In genomic region chr3:46943237-46944187, GRCh38 we compare ENCODE assay signal across 9 cellular contexts. TPM values are rescaled to one million over a fixed set of nuclear protein-coding genes. Genes with fewer than 3 reads are reported as not detected.
A peak's percentile ranks its signal among the peaks of the same experiment; 100 is the strongest.
DNase-seq lines count a peak whose midpoint lies in the region; TF ChIP-seq lines count a peak whose summit lies in the region.
"Had no signal": no experiment of that assay in that cellular context is flagged by ENCODE, and none has a peak within 500 bp of the region (broad histone marks: within the 10 kb centered on the region; RNA-seq: fewer than 3 reads in every experiment).

No MANE protein-coding gene starts in this region.

- TF ChIP-seq POLR2A in Peyer's patch (IDR thresholded peaks at IDR 0.05), result peak in 1 of 2 donors; percentile 27

- H3K27me3 ChIP-seq in Peyer's patch (no peaks in the 10 kb centered on the region), cardiac muscle cell (no peaks in the 10 kb centered on the region)

- H3K4me1 ChIP-seq in Peyer's patch (peaks cover 9 to 93% (median 34%) of the 10 kb centered on the region in 4 donors), cardiac muscle cell (ENCODE audit: low read depth) (peaks cover 81% of the 10 kb centered on the region)

- H3K9me3 Mint-ChIP-seq in progenitor cell of endocrine pancreas (ENCODE audit: low read depth), result no peaks in the 10 kb centered on the region
- H3K9me3 Mint-ChIP-seq: T-cell had no signal

- H3K27me3 Mint-ChIP-seq in progenitor cell of endocrine pancreas, result no peaks in the 10 kb centered on the region
- H3K27me3 Mint-ChIP-seq: T-cell had no signal

- peaks cover 21% of the 10 kb centered on the region for H3K36me3 Mint-ChIP-seq in progenitor cell of endocrine pancreas (ENCODE audit: insufficient read depth)

- H3K4me3 ChIP-seq in Peyer's patch (peak overlapping the region in 2 of 4 donors; percentile 22 to 23), cardiac muscle cell (no peak overlapping the region)

- H3K4me3 Mint-ChIP-seq in progenitor cell of endocrine pancreas (ENCODE audit: low read depth), result peak overlapping the region; percentile 68
- H3K4me3 Mint-ChIP-seq: T-cell had no signal

- H3K4me1 Mint-ChIP-seq in progenitor cell of endocrine pancreas (ENCODE audit: low read depth), result peaks cover 88% of the 10 kb centered on the region

- H3K27ac ChIP-seq in Peyer's patch (peak overlapping the region in 3 of 4 donors; percentile 81 to 91 (median 90)), cardiac muscle cell (peak overlapping the region; percentile 95)

- no peak for TF ChIP-seq CTCF in Peyer's patch (IDR thresholded peaks at IDR 0.05)
- TF ChIP-seq CTCF in cardiac muscle cell (IDR thresholded peaks at IDR 0.05; ENCODE audit: low read depth, low read length), result no peak
- TF ChIP-seq CTCF in progenitor cell of endocrine pancreas (IDR thresholded peaks at IDR 0.05; ENCODE audit: unreplicated experiment), result no peak

- H3K9me3 ChIP-seq in Peyer's patch (no peaks in the 10 kb centered on the region), cardiac muscle cell (ENCODE audit: low read depth) (no peaks in the 10 kb centered on the region)

- peak; percentile 30 for DNase-seq in ELR (ENCODE audit: low read depth)
- DNase-seq in Peyer's patch, result peak in 2 of 3 donors; percentile 71 to 75
- peak in 1 of 2 donors; percentile 61 for DNase-seq in cardiac muscle cell (ENCODE audit: low read depth in 1 of 2, low spot score in 1 of 2)
- no peak for DNase-seq in progenitor cell of endocrine pancreas (ENCODE audit: low spot score, unreplicated experiment)
- no peak for DNase-seq in SIG-M5 treated with dmso at 0.1 percent for 504 hours (lab: John Stamatoyannopoulos, UW; ENCODE audit: unreplicated experiment)
- no peak for DNase-seq in RPMI8226
- DNase-seq in NCI-H2171 (lab: John Stamatoyannopoulos, UW), result no peak
- DNase-seq in activated effector memory CD4-positive, alpha-beta T cell treated with anti-CD3 and anti-CD28 coated beads, Interleukin-2, amount 50 U/mL, for 16 hours, result no peak
- DNase-seq: T-cell had no signal

- H3K36me3 ChIP-seq in Peyer's patch, result peaks cover 0 to 18% (median 0%) of the 10 kb centered on the region in 3 donors
- H3K36me3 ChIP-seq in cardiac muscle cell, result no peaks in the 10 kb centered on the region

- H3K27ac Mint-ChIP-seq in progenitor cell of endocrine pancreas, result peak overlapping the region; percentile 90

RNA-seq across cellular contexts. Expression of gene CCDC12, which starts 33.0 kb away (rescaled TPM):
- total RNA-seq in Peyer's patch (10 to 100 TPM; 41.7 to 90.0 (median 59.2) TPM), cardiac muscle cell (43.9 and 53.8 TPM in 2 replicates), progenitor cell of endocrine pancreas (62.3 and 64.3 TPM in 2 replicates)
- 73.1 and 78.4 TPM in 2 replicates for polyA plus RNA-seq in cardiac muscle cell

RNA-seq across cellular contexts. Expression of gene NBEAL2, which starts 36.0 kb away (rescaled TPM):
- total RNA-seq in Peyer's patch (100 to 1,000 TPM; 111 to 304 (median 229) TPM), cardiac muscle cell (10.6 and 14.2 TPM in 2 replicates), progenitor cell of endocrine pancreas (292 and 320 TPM in 2 replicates)
- 7.8 and 8.3 TPM in 2 replicates for polyA plus RNA-seq in cardiac muscle cell

Comparison
In these comparisons a context has a peak if more than half of its experiments do, and no peak if none do; other contexts are left out.
1. DNase-seq: peak in ELR (single experiment) and Peyer's patch (2 of 3); none in progenitor cell of endocrine pancreas (single experiment), SIG-M5 treated with dmso at 0.1 percent for 504 hours (single experiment), RPMI8226 (single experiment), NCI-H2171 (single experiment) and activated effector memory CD4-positive, alpha-beta T cell treated with anti-CD3 and anti-CD28 coated beads, Interleukin-2, amount 50 U/mL, for 16 hours (single experiment).